In genomic region chr12:54279227-54279631, GRCh38 we compare ENCODE assay signal across 8 cellular contexts. TPM values are rescaled to one million over a fixed set of nuclear protein-coding genes. Genes with fewer than 3 reads are reported as not detected.
DNase-seq lines count a peak whose midpoint lies in the region; ATAC-seq, FAIRE-seq and TF ChIP-seq lines count a peak whose summit lies in the region.

No MANE protein-coding gene starts in this region.

- peak; percentile 1 for ATAC-seq in GM18498 (IDR thresholded peaks at IDR 0.05; ENCODE audit: unreplicated experiment)
- ATAC-seq in activated T-helper 17 cell treated with anti-CD3 and anti-CD28 coated beads, Interleukin-2, amount 50 U/mL, for 72 hours (replicated peaks) = no peak
- ATAC-seq in activated CD4-positive, alpha-beta T cell treated with anti-CD3 and anti-CD28 coated beads for 36 hours = no peak

- WGBS in SK-N-SH (ENCODE audit: low lambda C conversion rate) = 2% methylated on average over 19 of the region's 19 CpGs
- 2% methylated on average over 18 of the region's 19 CpGs for WGBS in hepatocyte (ENCODE audit: low lambda C conversion rate, missing lambda C conversion rate)
- WGBS in small intestine, 3 donors = 0 to 1% (median 0%) methylated on average over 19 of the region's 19 CpGs

- H3K9me2 ChIP-seq in SK-N-SH (no peaks in the 10 kb centered on the region), hepatocyte (replicated peaks; ENCODE audit: insufficient read depth) (no peaks in the 10 kb centered on the region)

- H3K36me3 ChIP-seq in SK-N-SH (replicated peaks in 1 of 2; ENCODE audit: control insufficient read depth in 1 of 2, insufficient read depth in 2 of 2, low read length in 1 of 2) (peaks cover 30 to 33% of the 10 kb centered on the region in 2 experiments), hepatocyte (replicated peaks; ENCODE audit: insufficient read depth, low read depth) (no peaks in the 10 kb centered on the region), small intestine (ENCODE audit: control insufficient read depth in 2 of 2, insufficient read depth in 2 of 2, low read length in 2 of 2) (peaks cover 15 to 16% of the 10 kb centered on the region in 2 donors)

- H3K27me3 Mint-ChIP-seq in activated T-helper 17 cell treated with anti-CD3 and anti-CD28 coated beads, Interleukin-2, amount 50 U/mL, for 72 hours = no peaks in the 10 kb centered on the region
- no peaks in the 10 kb centered on the region for H3K27me3 Mint-ChIP-seq in activated CD4-positive, alpha-beta T cell treated with anti-CD3 and anti-CD28 coated beads for 36 hours

- H3K4me1 ChIP-seq in SK-N-SH (ENCODE audit: control insufficient read depth in 1 of 2, insufficient read depth in 2 of 2, low read depth in 1 of 2, low read length in 1 of 2) = peaks cover 15 to 25% of the 10 kb centered on the region in 2 experiments; a peak in 3 of 4 replicates
- peaks cover 30% of the 10 kb centered on the region for H3K4me1 ChIP-seq in hepatocyte (ENCODE audit: insufficient read depth)
- H3K4me1 ChIP-seq in small intestine (ENCODE audit: control insufficient read depth in 2 of 2, insufficient read depth in 1 of 2, low read depth in 1 of 2, low read length in 1 of 2) = peaks cover 3 to 5% of the 10 kb centered on the region in 2 donors

- TF ChIP-seq CTCF in SK-N-SH (IDR thresholded peaks at IDR 0.05) = no peak
- no peak for TF ChIP-seq CTCF in hepatocyte (IDR thresholded peaks at IDR 0.05; ENCODE audit: poor library complexity)

- H3K9me3 ChIP-seq in SK-N-SH (no peaks in the 10 kb centered on the region), hepatocyte (ENCODE audit: low read depth) (no peaks in the 10 kb centered on the region), small intestine (ENCODE audit: control insufficient read depth, low read depth) (no peaks in the 10 kb centered on the region)

- peaks cover 48% of the 10 kb centered on the region for H3F3A ChIP-seq in SK-N-SH (replicated peaks; ENCODE audit: insufficient read depth)

- intact Hi-C loops in activated CD4-positive, alpha-beta T cell treated with anti-CD3 and anti-CD28 coated beads for 36 hours (cut with DNase I, micrococcal nuclease) = loop anchor here (1.0 to 5.0 kb wide), 6 partner anchors 20 to 827 kb away; partner anchors contain the start of genes CALCOCO1 (in 1 of the 2), COPZ1 (in 1 of the 2) and PCBP2 (in 1 of the 2)

- peaks cover 28% of the 10 kb centered on the region for H3K36me3 Mint-ChIP-seq in activated T-helper 17 cell treated with anti-CD3 and anti-CD28 coated beads, Interleukin-2, amount 50 U/mL, for 72 hours (ENCODE audit: low read depth)
- H3K36me3 Mint-ChIP-seq in activated CD4-positive, alpha-beta T cell treated with anti-CD3 and anti-CD28 coated beads for 36 hours (ENCODE audit: low read depth) = peaks cover 14% of the 10 kb centered on the region

- H3K4me3 ChIP-seq in SK-N-SH (ENCODE audit: low read depth in 2 of 2, low read length in 1 of 2) (peak overlapping the region; percentile 80 to 88), hepatocyte (peak overlapping the region; percentile 50), small intestine (ENCODE audit: low read depth in 1 of 2, low read length in 2 of 2) (peak overlapping the region; percentile 62 to 73)

- DNase-seq in SK-N-SH = no peak
- no peak for DNase-seq in hepatocyte (ENCODE audit: low spot score)
- DNase-seq in small intestine = no peak
- no peak for DNase-seq in NCI-H2171 treated with DMSO at 0.1 percent for 48 hours (lab: John Stamatoyannopoulos, UW)
- no peak for DNase-seq in activated CD4-positive, alpha-beta T cell treated with anti-CD3 and anti-CD28 coated beads for 36 hours
- DNase-seq in activated effector memory CD4-positive, alpha-beta T cell treated with anti-CD3 and anti-CD28 coated beads, Interleukin-2, amount 50 U/mL, for 16 hours = no peak

- H4K20me1 ChIP-seq in SK-N-SH (ENCODE audit: insufficient read depth) (peaks cover 32% of the 10 kb centered on the region), hepatocyte (ENCODE audit: insufficient read depth, poor library complexity, severe bottlenecking) (peaks cover 32% of the 10 kb centered on the region)

- H3K9ac ChIP-seq in SK-N-SH = peak overlapping the region; percentile 98

- POLR2A ChIA-PET in SK-N-SH (lab: Yijun Ruan, JAX) = interaction anchor here (0.7 to 3.5 kb wide), 12 partner anchors 8 to 93 kb away, joined by 3 to 36 read pairs (median 12); partner anchors contain the start of gene COPZ1
- POLR2A ChIA-PET in activated CD4-positive, alpha-beta T cell treated with anti-CD3 and anti-CD28 coated beads for 36 hours (lab: Charles Lee) = interaction anchor here (0.6 to 3.1 kb wide), 9 partner anchors 9 to 134 kb away, joined by 3 to 44 read pairs (median 4); partner anchors contain the start of gene COPZ1

- H3K79me2 ChIP-seq in SK-N-SH (ENCODE audit: insufficient read depth) (peaks cover 87% of the 10 kb centered on the region), hepatocyte (peaks cover 82% of the 10 kb centered on the region)

- TF ChIP-seq RAD21 in SK-N-SH (IDR thresholded peaks at IDR 0.05; ENCODE audit: low read length) = no peak; the same call in 1 of the 2 replicates

- H3K27ac ChIP-seq in SK-N-SH (ENCODE audit: low read depth in 2 of 2, low read length in 1 of 2) = peak overlapping the region; percentile 93 to 99
- peak overlapping the region; percentile 87 for H3K27ac ChIP-seq in hepatocyte
- peak overlapping the region; percentile 91 to 95 for H3K27ac ChIP-seq in small intestine (ENCODE audit: low read depth in 1 of 2, low read length in 1 of 2)

- H2AFZ ChIP-seq in SK-N-SH (ENCODE audit: low read depth) = no peak overlapping the region
- H2AFZ ChIP-seq in hepatocyte = peak overlapping the region; percentile 3

- H3K4me2 ChIP-seq in SK-N-SH = peak overlapping the region; percentile 86
- H3K4me2 ChIP-seq in hepatocyte = peak overlapping the region; percentile 79

- H3K27me3 ChIP-seq in SK-N-SH (ENCODE audit: insufficient read depth) (no peaks in the 10 kb centered on the region), hepatocyte (no peaks in the 10 kb centered on the region), small intestine (ENCODE audit: control insufficient read depth in 2 of 2, insufficient read depth in 2 of 2, low read length in 2 of 2) (no peaks in the 10 kb centered on the region)

- no peaks in the 10 kb centered on the region for H3K9me3 Mint-ChIP-seq in activated T-helper 17 cell treated with anti-CD3 and anti-CD28 coated beads, Interleukin-2, amount 50 U/mL, for 72 hours
- no peaks in the 10 kb centered on the region for H3K9me3 Mint-ChIP-seq in activated CD4-positive, alpha-beta T cell treated with anti-CD3 and anti-CD28 coated beads for 36 hours (ENCODE audit: low read depth)

- TF ChIP-seq EP300 in SK-N-SH (IDR thresholded peaks at IDR 0.05; ENCODE audit: borderline replicate concordance in 1 of 2, low read depth in 1 of 2, low read length in 1 of 2) = no peak

- peaks cover 33% of the 10 kb centered on the region for H3K4me1 Mint-ChIP-seq in activated T-helper 17 cell treated with anti-CD3 and anti-CD28 coated beads, Interleukin-2, amount 50 U/mL, for 72 hours
- peaks cover 46% of the 10 kb centered on the region for H3K4me1 Mint-ChIP-seq in activated CD4-positive, alpha-beta T cell treated with anti-CD3 and anti-CD28 coated beads for 36 hours

- no peak overlapping the region for H3K27ac Mint-ChIP-seq in activated T-helper 17 cell treated with anti-CD3 and anti-CD28 coated beads, Interleukin-2, amount 50 U/mL, for 72 hours
- H3K27ac Mint-ChIP-seq in activated CD4-positive, alpha-beta T cell treated with anti-CD3 and anti-CD28 coated beads for 36 hours = no peak overlapping the region

- no peak overlapping the region for H3K4me3 Mint-ChIP-seq in activated T-helper 17 cell treated with anti-CD3 and anti-CD28 coated beads, Interleukin-2, amount 50 U/mL, for 72 hours
- no peak overlapping the region for H3K4me3 Mint-ChIP-seq in activated CD4-positive, alpha-beta T cell treated with anti-CD3 and anti-CD28 coated beads for 36 hours

- CTCF ChIA-PET in SK-N-SH (lab: Yijun Ruan, JAX) = interaction anchor here (0.7 to 2.9 kb wide), 8 partner anchors 15 to 100 kb away, joined by 3 to 13 read pairs (median 4); no protein-coding TSS in a partner anchor
- CTCF ChIA-PET in activated CD4-positive, alpha-beta T cell treated with anti-CD3 and anti-CD28 coated beads for 36 hours (lab: Charles Lee) = interaction anchor here (0.9 to 2.8 kb wide), 9 partner anchors 9 to 120 kb away, joined by 4 to 16 read pairs (median 6); partner anchors contain the start of gene COPZ1

- FAIRE-seq in small intestine (lab: Jason Lieb, UNC) = no peak

RNA-seq across cellular contexts. Expression of gene CBX5, which starts 0.7 kb away (rescaled TPM):
- polyA plus RNA-seq in SK-N-SH (2012; rRNA removed) (11.6 and 14.1 TPM in 2 replicates), hepatocyte (21.9 and 23.3 TPM in 2 replicates), small intestine (10 to 100 TPM in 1 of 3 donors, 1 to 10 TPM in 2; 2.7 to 13.5 (median 3.1) TPM)
- 15.2 and 17.9 TPM in 2 replicates for polyA plus RNA-seq in SK-N-SH (2012; cell fraction: cytosol; rRNA removed)
- polyA plus RNA-seq in SK-N-SH (2012; cell fraction: nucleus; rRNA removed) = 8.3 and 12.6 TPM in 2 replicates
- 58.2 and 60.1 TPM in 2 replicates for total RNA-seq in hepatocyte
- 10 to 100 TPM; 82.0 to 89.7 TPM for total RNA-seq in activated T-helper 17 cell treated with anti-CD3 and anti-CD28 coated beads, Interleukin-2, amount 50 U/mL, for 72 hours
- 100 to 1,000 TPM; 140 to 146 TPM for total RNA-seq in activated CD4-positive, alpha-beta T cell treated with anti-CD3 and anti-CD28 coated beads for 36 hours

RNA-seq across cellular contexts. Expression of gene HNRNPA1, which starts 1.3 kb away (rescaled TPM):
- polyA plus RNA-seq in SK-N-SH (2012; rRNA removed) = 773 and 841 TPM in 2 replicates
- 1,054 and 1,304 TPM in 2 replicates for polyA plus RNA-seq in SK-N-SH (2012; cell fraction: cytosol; rRNA removed)
- polyA plus RNA-seq in SK-N-SH (2012; cell fraction: nucleus; rRNA removed) = 350 and 539 TPM in 2 replicates
- total RNA-seq in hepatocyte = 467 and 721 TPM in 2 replicates
- polyA plus RNA-seq in hepatocyte = 482 and 531 TPM in 2 replicates
- polyA plus RNA-seq in small intestine = 1,000 to 10,000 TPM in 1 of 3 donors, 100 to 1,000 TPM in 2; 408 to 1,666 (median 728) TPM
- total RNA-seq in activated T-helper 17 cell treated with anti-CD3 and anti-CD28 coated beads, Interleukin-2, amount 50 U/mL, for 72 hours = 1,000 to 10,000 TPM; 1,204 to 1,551 TPM
- total RNA-seq in activated CD4-positive, alpha-beta T cell treated with anti-CD3 and anti-CD28 coated beads for 36 hours = 1,000 to 10,000 TPM; 1,642 to 2,308 TPM

RNA-seq across cellular contexts. Expression of gene NFE2, which starts 21.6 kb away (rescaled TPM):
- polyA plus RNA-seq in SK-N-SH (2012; rRNA removed) (0.16 and 0.25 TPM in 2 replicates), hepatocyte (0.83 TPM in 1 of 2 replicates, not detected in the other), small intestine (under 1 TPM in 1 of 3 donors, not detected in 2; 0.07 TPM)
- 0.10 and 0.13 TPM in 2 replicates for polyA plus RNA-seq in SK-N-SH (2012; cell fraction: cytosol; rRNA removed)
- 0.17 and 0.25 TPM in 2 replicates for polyA plus RNA-seq in SK-N-SH (2012; cell fraction: nucleus; rRNA removed)
- 0.44 TPM in 1 of 2 replicates, not detected in the other for total RNA-seq in hepatocyte
- not detected for total RNA-seq in activated T-helper 17 cell treated with anti-CD3 and anti-CD28 coated beads, Interleukin-2, amount 50 U/mL, for 72 hours
- total RNA-seq in activated CD4-positive, alpha-beta T cell treated with anti-CD3 and anti-CD28 coated beads for 36 hours = not detected

RNA-seq across cellular contexts. Expression of gene COPZ1, which starts 45.7 kb away (rescaled TPM):
- polyA plus RNA-seq in SK-N-SH (2012; rRNA removed) (111 and 156 TPM in 2 replicates), hepatocyte (207 and 224 TPM in 2 replicates), small intestine (100 to 1,000 TPM; 114 to 140 (median 136) TPM)
- polyA plus RNA-seq in SK-N-SH (2012; cell fraction: cytosol; rRNA removed) = 143 and 154 TPM in 2 replicates
- 31.4 and 71.4 TPM in 2 replicates for polyA plus RNA-seq in SK-N-SH (2012; cell fraction: nucleus; rRNA removed)
- total RNA-seq in hepatocyte = 164 and 220 TPM in 2 replicates
- 10 to 100 TPM; 75.4 to 86.8 TPM for total RNA-seq in activated T-helper 17 cell treated with anti-CD3 and anti-CD28 coated beads, Interleukin-2, amount 50 U/mL, for 72 hours
- total RNA-seq in activated CD4-positive, alpha-beta T cell treated with anti-CD3 and anti-CD28 coated beads for 36 hours = 10 to 100 TPM; 95.2 to 98.7 TPM
